In genomic region chr1:229636042-229636441, GRCh38 we compare ENCODE assay signal across 15 cellular contexts. TPM values are rescaled to one million over a fixed set of nuclear protein-coding genes. Genes with fewer than 3 reads are reported as not detected.
DNase-seq lines count a peak whose midpoint lies in the region; ATAC-seq, FAIRE-seq and TF ChIP-seq lines count a peak whose summit lies in the region.
"Had no signal": no experiment of that assay in that cellular context is flagged by ENCODE, and none has a peak within 500 bp of the region (broad histone marks: within the 10 kb centered on the region; RNA-seq: fewer than 3 reads in every experiment).

No MANE protein-coding gene starts in this region.

- FAIRE-seq in GM12891 (lab: Jason Lieb, UNC), result no peak

- peak; percentile 33 for DNase-seq in Right ventricle myocardium inferior (ENCODE audit: missing footprints)
- DNase-seq in left cardiac atrium, result no peak
- no peak for DNase-seq in GM12891 (ENCODE audit: insufficient read length, low spot score)
- peak; percentile 38 to 42 for DNase-seq in heart right ventricle
- DNase-seq in psoas muscle, result no peak
- DNase-seq in NCI-H774 (lab: John Stamatoyannopoulos, UW), result no peak
- DNase-seq: 8988T; Calu3; CD8-positive, alpha-beta T cell; GDM1; GM23248 had no signal

- H3K36me3 ChIP-seq in heart right ventricle, result peaks cover 0 to 65% (median 29%) of the 10 kb centered on the region in 9 donors
- peaks cover 19 to 65% of the 10 kb centered on the region in 2 donors for H3K36me3 ChIP-seq in psoas muscle (ENCODE audit: insufficient read depth in 1 of 2, low read depth in 1 of 2)

- TF ChIP-seq POLR2A in GM12891 (IDR thresholded peaks at IDR 0.05; ENCODE audit: low read depth, low read length), result no peak

- TF ChIP-seq CTCF in heart right ventricle (IDR thresholded peaks at IDR 0.05), result no peak
- TF ChIP-seq CTCF in psoas muscle (IDR thresholded peaks at IDR 0.05), result no peak

- H3K4me1 ChIP-seq in heart right ventricle (peaks cover 0 to 12% (median 3%) of the 10 kb centered on the region in 9 donors), psoas muscle (peaks cover 22% of the 10 kb centered on the region)
- H3K4me1 ChIP-seq: HAP-1 had no signal

- H3K4me3 ChIP-seq in heart right ventricle (no peak overlapping the region), psoas muscle (no peak overlapping the region)
- H3K4me3 ChIP-seq: BLaER1 treated with 17β-estradiol and CSF1 and Interleukin-3, amounts not matched to agents 10 nM and 100 nM; GM23248; HAP-1 had no signal

- H3K27ac ChIP-seq in heart right ventricle (peak overlapping the region in 2 of 10 donors; percentile 20 to 30), psoas muscle (no peak overlapping the region)
- H3K27ac ChIP-seq: BLaER1 treated with 17β-estradiol and CSF1 and Interleukin-3, amounts not matched to agents 10 nM and 100 nM; GM23248 had no signal

- ATAC-seq in Right ventricle myocardium inferior, result peak; percentile 62
- no peak for ATAC-seq in left cardiac atrium
- peak; percentile 52 to 92 (median 75) for ATAC-seq in heart right ventricle
- ATAC-seq in psoas muscle, result peak; percentile 45 to 67 (median 49)
- ATAC-seq in GM21717 (IDR thresholded peaks at IDR 0.05; ENCODE audit: unreplicated experiment), result no peak
- no peak for ATAC-seq in HG03095 (IDR thresholded peaks at IDR 0.05; ENCODE audit: unreplicated experiment)
- ATAC-seq: CD8-positive, alpha-beta T cell had no signal

- no peaks in the 10 kb centered on the region for H3K9me3 ChIP-seq in heart right ventricle
- no peaks in the 10 kb centered on the region for H3K9me3 ChIP-seq in psoas muscle
- H3K9me3 ChIP-seq: BLaER1 treated with 17β-estradiol and CSF1 and Interleukin-3, amounts not matched to agents 10 nM and 100 nM; HAP-1 had no signal

- H3K27me3 ChIP-seq in heart right ventricle, result no peaks in the 10 kb centered on the region
- H3K27me3 ChIP-seq in psoas muscle (ENCODE audit: insufficient read depth in 3 of 3, low read length in 2 of 3), result no peaks in the 10 kb centered on the region
- H3K27me3 ChIP-seq: BLaER1 treated with 17β-estradiol and CSF1 and Interleukin-3, amounts not matched to agents 10 nM and 100 nM had no signal

- 78% methylated on average over 9 of the region's 9 CpGs for WGBS in heart right ventricle, 2 donors
- 44 to 76% (median 44%) methylated on average over 9 of the region's 9 CpGs for WGBS in psoas muscle, 3 donors

- intact Hi-C loops in Right ventricle myocardium inferior (cut with DNase I) (no loop called here), left cardiac atrium (cut with DNase I) (no loop called here), heart right ventricle (cut with DNase I) (no loop called here), psoas muscle (cut with DNase I) (no loop called here)

TF ChIP-seq in GM12891, 5 proteins besides CTCF, POLR2A, EP300 and RAD21:
- TF ChIP-seq TAF1 (IDR thresholded peaks at IDR 0.05; ENCODE audit: low read depth, low read length) (no peak), POLR2AphosphoS5 (IDR thresholded peaks at IDR 0.05; ENCODE audit: low read depth, low read length) (0 out of 2 replicates have a peak, but pooled peaks have one; percentile 23)
TF ChIP-seq in GM12891: peak in this region for 1.

RNA-seq across cellular contexts. Expression of gene URB2, which starts 10.0 kb away (rescaled TPM):
- total RNA-seq in Right ventricle myocardium inferior (3.4 TPM), left cardiac atrium (1 to 10 TPM; 3.6 to 8.4 TPM), heart right ventricle (1 to 10 TPM; 2.9 to 5.6 (median 4.4) TPM), psoas muscle (10 to 100 TPM in 3 of 4 donors, 1 to 10 TPM in 1; 8.3 to 18.2 (median 16.8) TPM)
- polyA plus RNA-seq in GM12891 (2012; ENCODE audit: low read depth, missing spikeins), result 5.0 TPM
- polyA plus RNA-seq in heart right ventricle (1 to 10 TPM; 1.6 to 2.1 TPM), psoas muscle (10 to 100 TPM in 1 of 3 donors, 1 to 10 TPM in 2; 4.7 to 10.2 (median 9.2) TPM)

RNA-seq across cellular contexts. Expression of gene TAF5L, which starts 10.1 kb away (rescaled TPM):
- 10.8 TPM for total RNA-seq in Right ventricle myocardium inferior
- total RNA-seq in left cardiac atrium, result 10 to 100 TPM; 10.8 to 14.7 TPM
- polyA plus RNA-seq in GM12891 (2012; ENCODE audit: low read depth, missing spikeins), result 14.4 TPM
- total RNA-seq in heart right ventricle, result 10 to 100 TPM in 9 of 10 donors, 1 to 10 TPM in 1; 9.7 to 13.7 (median 11.2) TPM
- polyA plus RNA-seq in heart right ventricle, result 1 to 10 TPM; 6.0 to 8.6 TPM
- 10 to 100 TPM in 3 of 4 donors, 1 to 10 TPM in 1; 8.5 to 49.0 (median 28.6) TPM for total RNA-seq in psoas muscle
- 10 to 100 TPM; 13.8 to 31.7 (median 15.7) TPM for polyA plus RNA-seq in psoas muscle

Comparison
In these comparisons a context has a peak if more than half of its experiments do, and no peak if none do; other contexts are left out.
1. ATAC-seq: peak in Right ventricle myocardium inferior (single experiment), heart right ventricle (8 of 8) and psoas muscle (4 of 4); none in left cardiac atrium (0 of 2), GM21717 (single experiment) and HG03095 (single experiment).
2. DNase-seq: peak in Right ventricle myocardium inferior (single experiment) and heart right ventricle (2 of 2); none in left cardiac atrium (single experiment), GM12891 (single experiment), psoas muscle (0 of 2) and NCI-H774 (single experiment).